Comparison of ENCODE assay signal across 11 cellular contexts in genomic region chr16:10812352-10813122, GRCh38. TPM values are rescaled to one million over a fixed set of nuclear protein-coding genes. Genes with fewer than 3 reads are reported as not detected.
DNase-seq lines count a peak whose midpoint lies in the region; ATAC-seq and TF ChIP-seq lines count a peak whose summit lies in the region.
"Had no signal": no experiment of that assay in that cellular context is flagged by ENCODE, and none has a peak within 500 bp of the region (broad histone marks: within the 10 kb centered on the region; RNA-seq: fewer than 3 reads in every experiment).

No MANE protein-coding gene starts in this region.

- peaks cover 4% of the 10 kb centered on the region for H3K36me3 Mint-ChIP-seq in dendritic cell treated with granulocyte-macrophage colony-stimulating factor and Interleukin-4, amounts not matched to agents 40 ng/mL and 50 ng/mL, for 4 days (ENCODE audit: low read depth)

- peaks cover 73% of the 10 kb centered on the region for H3K4me1 Mint-ChIP-seq in dendritic cell treated with granulocyte-macrophage colony-stimulating factor and Interleukin-4, amounts not matched to agents 40 ng/mL and 50 ng/mL, for 4 days (ENCODE audit: low read depth)

- H3K4me3 Mint-ChIP-seq in dendritic cell treated with granulocyte-macrophage colony-stimulating factor and Interleukin-4, amounts not matched to agents 40 ng/mL and 50 ng/mL, for 4 days, result no peak overlapping the region
- H3K4me3 Mint-ChIP-seq: neural crest cell had no signal

- no peaks in the 10 kb centered on the region for H3K36me3 ChIP-seq in body of pancreas (replicated peaks in 1 of 2; ENCODE audit: insufficient read depth in 1 of 2, low read depth in 2 of 2)
- H3K36me3 ChIP-seq: cardiac muscle cell had no signal

- H3K9me3 ChIP-seq in body of pancreas, result no peaks in the 10 kb centered on the region

- no peak overlapping the region for H3K27ac ChIP-seq in body of pancreas
- H3K27ac ChIP-seq: cardiac muscle cell had no signal

- no peak for TF ChIP-seq CTCF in body of pancreas (IDR thresholded peaks at IDR 0.05)

- H3K27me3 Mint-ChIP-seq in dendritic cell treated with granulocyte-macrophage colony-stimulating factor and Interleukin-4, amounts not matched to agents 40 ng/mL and 50 ng/mL, for 4 days, result peaks cover 4% of the 10 kb centered on the region

- TF ChIP-seq POLR2A in GM18505 (IDR thresholded peaks at IDR 0.05; ENCODE audit: borderline replicate concordance, extremely low read depth, insufficient read depth, insufficient read length) (no peak), body of pancreas (IDR thresholded peaks at IDR 0.05) (no peak)

- peak overlapping the region; percentile 79 for H3K27ac Mint-ChIP-seq in dendritic cell treated with granulocyte-macrophage colony-stimulating factor and Interleukin-4, amounts not matched to agents 40 ng/mL and 50 ng/mL, for 4 days

- H3K4me3 ChIP-seq in body of pancreas, result no peak overlapping the region
- H3K4me3 ChIP-seq: cardiac muscle cell had no signal

- H3K4me1 ChIP-seq in body of pancreas, result peaks cover 7% of the 10 kb centered on the region

- 61 to 82% methylated on average over 6 of the region's 6 CpGs for WGBS in body of pancreas, 2 donors

- H3K27me3 ChIP-seq in body of pancreas, result no peaks in the 10 kb centered on the region

- intact Hi-C loops in dendritic cell treated with granulocyte-macrophage colony-stimulating factor and Interleukin-4, amounts not matched to agents 40 ng/mL and 50 ng/mL, for 4 days (cut with micrococcal nuclease), result no loop called here
- intact Hi-C loops in body of pancreas (cut with DNase I), result no loop called here

- no peaks in the 10 kb centered on the region for H3K9me3 Mint-ChIP-seq in dendritic cell treated with granulocyte-macrophage colony-stimulating factor and Interleukin-4, amounts not matched to agents 40 ng/mL and 50 ng/mL, for 4 days
- H3K9me3 Mint-ChIP-seq: neural crest cell had no signal

- peak; percentile 72 for ATAC-seq in GM18505 (IDR thresholded peaks at IDR 0.05; ENCODE audit: unreplicated experiment)
- peak; percentile 78 for ATAC-seq in GM19455 (IDR thresholded peaks at IDR 0.05; ENCODE audit: unreplicated experiment)
- peak; percentile 60 for ATAC-seq in HG03097 (IDR thresholded peaks at IDR 0.05; ENCODE audit: low FRiP score, unreplicated experiment)
- ATAC-seq in body of pancreas, result no peak

- DNase-seq in NCI-H2171 (lab: John Stamatoyannopoulos, UW), result no peak
- no peak for DNase-seq in NCI-H774 (lab: John Stamatoyannopoulos, UW)
- DNase-seq in body of pancreas, result no peak
- DNase-seq: activated CD4-positive, alpha-beta T cell treated with anti-CD3 and anti-CD28 coated beads for 1 hour; IMR-90 had no signal

RNA-seq across cellular contexts. Expression of gene TVP23A, which starts 6.1 kb away (rescaled TPM):
- not detected for total RNA-seq in body of pancreas
- total RNA-seq: IMR-90 had no signal
